In the genomic region with DNA sequence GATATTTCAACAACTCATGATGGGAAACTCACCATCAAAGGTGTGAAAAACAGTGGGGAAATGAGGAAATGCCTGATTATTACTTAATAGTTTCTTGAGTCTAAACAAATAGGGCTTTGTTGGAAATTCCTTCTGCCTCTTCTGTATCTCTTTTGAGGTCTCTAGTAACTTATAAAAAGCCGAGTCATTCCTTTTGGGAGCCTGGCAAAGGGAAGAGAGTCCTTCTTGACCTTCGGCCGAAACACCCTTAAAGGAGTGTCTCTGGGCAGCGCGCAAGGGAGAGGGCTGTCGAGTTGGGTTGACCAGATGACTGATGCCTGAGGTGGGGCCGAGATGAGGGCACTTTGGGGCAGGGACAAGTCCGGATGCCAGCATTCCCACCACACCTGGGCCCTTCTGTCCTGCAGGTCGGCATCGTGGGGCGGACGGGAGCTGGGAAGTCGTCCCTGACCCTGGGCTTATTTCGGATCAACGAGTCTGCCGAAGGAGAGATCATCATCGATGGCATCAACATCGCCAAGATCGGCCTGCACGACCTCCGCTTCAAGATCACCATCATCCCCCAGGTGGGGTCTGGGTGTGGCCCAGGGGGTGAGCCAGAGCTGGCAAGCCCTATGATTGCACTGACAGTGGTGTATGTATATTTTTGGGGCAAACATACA, we compare ENCODE assay signal across 1 cellular context.
TF ChIP-seq lines count a peak whose summit lies in the region.

No MANE protein-coding gene starts in this region.

TF ChIP-seq in GM23338, 12 proteins besides CTCF, POLR2A, EP300 and RAD21 (continued from another document):
- TF ChIP-seq, protein P1, sequence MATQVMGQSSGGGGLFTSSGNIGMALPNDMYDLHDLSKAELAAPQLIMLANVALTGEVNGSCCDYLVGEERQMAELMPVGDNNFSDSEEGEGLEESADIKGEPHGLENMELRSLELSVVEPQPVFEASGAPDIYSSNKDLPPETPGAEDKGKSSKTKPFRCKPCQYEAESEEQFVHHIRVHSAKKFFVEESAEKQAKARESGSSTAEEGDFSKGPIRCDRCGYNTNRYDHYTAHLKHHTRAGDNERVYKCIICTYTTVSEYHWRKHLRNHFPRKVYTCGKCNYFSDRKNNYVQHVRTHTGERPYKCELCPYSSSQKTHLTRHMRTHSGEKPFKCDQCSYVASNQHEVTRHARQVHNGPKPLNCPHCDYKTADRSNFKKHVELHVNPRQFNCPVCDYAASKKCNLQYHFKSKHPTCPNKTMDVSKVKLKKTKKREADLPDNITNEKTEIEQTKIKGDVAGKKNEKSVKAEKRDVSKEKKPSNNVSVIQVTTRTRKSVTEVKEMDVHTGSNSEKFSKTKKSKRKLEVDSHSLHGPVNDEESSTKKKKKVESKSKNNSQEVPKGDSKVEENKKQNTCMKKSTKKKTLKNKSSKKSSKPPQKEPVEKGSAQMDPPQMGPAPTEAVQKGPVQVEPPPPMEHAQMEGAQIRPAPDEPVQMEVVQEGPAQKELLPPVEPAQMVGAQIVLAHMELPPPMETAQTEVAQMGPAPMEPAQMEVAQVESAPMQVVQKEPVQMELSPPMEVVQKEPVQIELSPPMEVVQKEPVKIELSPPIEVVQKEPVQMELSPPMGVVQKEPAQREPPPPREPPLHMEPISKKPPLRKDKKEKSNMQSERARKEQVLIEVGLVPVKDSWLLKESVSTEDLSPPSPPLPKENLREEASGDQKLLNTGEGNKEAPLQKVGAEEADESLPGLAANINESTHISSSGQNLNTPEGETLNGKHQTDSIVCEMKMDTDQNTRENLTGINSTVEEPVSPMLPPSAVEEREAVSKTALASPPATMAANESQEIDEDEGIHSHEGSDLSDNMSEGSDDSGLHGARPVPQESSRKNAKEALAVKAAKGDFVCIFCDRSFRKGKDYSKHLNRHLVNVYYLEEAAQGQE (IDR thresholded peaks at IDR 0.05; ENCODE audit: unreplicated experiment), result no peak
- TF ChIP-seq ZNF331 (CRISPR knock-in tag; IDR thresholded peaks at IDR 0.05; ENCODE audit: low read depth) (no peak), ZNF114 (CRISPR knock-in tag; IDR thresholded peaks at IDR 0.05) (no peak)
- TF ChIP-seq, protein P2, sequence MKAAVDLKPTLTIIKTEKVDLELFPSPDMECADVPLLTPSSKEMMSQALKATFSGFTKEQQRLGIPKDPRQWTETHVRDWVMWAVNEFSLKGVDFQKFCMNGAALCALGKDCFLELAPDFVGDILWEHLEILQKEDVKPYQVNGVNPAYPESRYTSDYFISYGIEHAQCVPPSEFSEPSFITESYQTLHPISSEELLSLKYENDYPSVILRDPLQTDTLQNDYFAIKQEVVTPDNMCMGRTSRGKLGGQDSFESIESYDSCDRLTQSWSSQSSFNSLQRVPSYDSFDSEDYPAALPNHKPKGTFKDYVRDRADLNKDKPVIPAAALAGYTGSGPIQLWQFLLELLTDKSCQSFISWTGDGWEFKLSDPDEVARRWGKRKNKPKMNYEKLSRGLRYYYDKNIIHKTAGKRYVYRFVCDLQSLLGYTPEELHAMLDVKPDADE (IDR thresholded peaks at IDR 0.05), result no peak
